1 cellular context compared by ENCODE assay signal in genomic region chr11:14386081-14386480, GRCh38.
TF ChIP-seq lines count a peak whose summit lies in the region.

No MANE protein-coding gene starts in this region.

TF ChIP-seq in SK-N-SH, 30 proteins besides CTCF, POLR2A, EP300 and RAD21 (continued from another document):
- TF ChIP-seq, protein P1, sequence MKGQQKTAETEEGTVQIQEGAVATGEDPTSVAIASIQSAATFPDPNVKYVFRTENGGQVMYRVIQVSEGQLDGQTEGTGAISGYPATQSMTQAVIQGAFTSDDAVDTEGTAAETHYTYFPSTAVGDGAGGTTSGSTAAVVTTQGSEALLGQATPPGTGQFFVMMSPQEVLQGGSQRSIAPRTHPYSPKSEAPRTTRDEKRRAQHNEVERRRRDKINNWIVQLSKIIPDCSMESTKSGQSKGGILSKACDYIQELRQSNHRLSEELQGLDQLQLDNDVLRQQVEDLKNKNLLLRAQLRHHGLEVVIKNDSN (IDR thresholded peaks at IDR 0.05; ENCODE audit: borderline replicate concordance, low read depth), result no peak
- TF ChIP-seq FOSL2 (IDR thresholded peaks at IDR 0.05; ENCODE audit: borderline replicate concordance, low read depth) (no peak), USF2 (IDR thresholded peaks at IDR 0.05; ENCODE audit: borderline replicate concordance, low read depth, low read length) (no peak), RFX5 (IDR thresholded peaks at IDR 0.05; ENCODE audit: low read length) (no peak), FOXM1 (IDR thresholded peaks at IDR 0.05; ENCODE audit: low read depth) (no peak), ZBTB33 (IDR thresholded peaks at IDR 0.05; ENCODE audit: borderline replicate concordance, low read depth) (no peak), MEF2A (IDR thresholded peaks at IDR 0.05; ENCODE audit: borderline replicate concordance, low read depth) (no peak), RXRA (IDR thresholded peaks at IDR 0.05; ENCODE audit: borderline replicate concordance, low read depth) (no peak), EZH2phosphoT487 (IDR thresholded peaks at IDR 0.05; ENCODE audit: borderline replicate concordance, low read depth) (no peak), FOXJ3 (CRISPR knock-in tag; IDR thresholded peaks at IDR 0.05) (no peak), NFIC (IDR thresholded peaks at IDR 0.05; ENCODE audit: borderline replicate concordance) (no peak), YY1 (IDR thresholded peaks at IDR 0.05; ENCODE audit: low read depth) (no peak)
- TF ChIP-seq, protein P2, sequence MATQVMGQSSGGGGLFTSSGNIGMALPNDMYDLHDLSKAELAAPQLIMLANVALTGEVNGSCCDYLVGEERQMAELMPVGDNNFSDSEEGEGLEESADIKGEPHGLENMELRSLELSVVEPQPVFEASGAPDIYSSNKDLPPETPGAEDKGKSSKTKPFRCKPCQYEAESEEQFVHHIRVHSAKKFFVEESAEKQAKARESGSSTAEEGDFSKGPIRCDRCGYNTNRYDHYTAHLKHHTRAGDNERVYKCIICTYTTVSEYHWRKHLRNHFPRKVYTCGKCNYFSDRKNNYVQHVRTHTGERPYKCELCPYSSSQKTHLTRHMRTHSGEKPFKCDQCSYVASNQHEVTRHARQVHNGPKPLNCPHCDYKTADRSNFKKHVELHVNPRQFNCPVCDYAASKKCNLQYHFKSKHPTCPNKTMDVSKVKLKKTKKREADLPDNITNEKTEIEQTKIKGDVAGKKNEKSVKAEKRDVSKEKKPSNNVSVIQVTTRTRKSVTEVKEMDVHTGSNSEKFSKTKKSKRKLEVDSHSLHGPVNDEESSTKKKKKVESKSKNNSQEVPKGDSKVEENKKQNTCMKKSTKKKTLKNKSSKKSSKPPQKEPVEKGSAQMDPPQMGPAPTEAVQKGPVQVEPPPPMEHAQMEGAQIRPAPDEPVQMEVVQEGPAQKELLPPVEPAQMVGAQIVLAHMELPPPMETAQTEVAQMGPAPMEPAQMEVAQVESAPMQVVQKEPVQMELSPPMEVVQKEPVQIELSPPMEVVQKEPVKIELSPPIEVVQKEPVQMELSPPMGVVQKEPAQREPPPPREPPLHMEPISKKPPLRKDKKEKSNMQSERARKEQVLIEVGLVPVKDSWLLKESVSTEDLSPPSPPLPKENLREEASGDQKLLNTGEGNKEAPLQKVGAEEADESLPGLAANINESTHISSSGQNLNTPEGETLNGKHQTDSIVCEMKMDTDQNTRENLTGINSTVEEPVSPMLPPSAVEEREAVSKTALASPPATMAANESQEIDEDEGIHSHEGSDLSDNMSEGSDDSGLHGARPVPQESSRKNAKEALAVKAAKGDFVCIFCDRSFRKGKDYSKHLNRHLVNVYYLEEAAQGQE (IDR thresholded peaks at IDR 0.05; ENCODE audit: low read depth, low read length), result no peak
